ENCODE assay signal across 8 cellular contexts in genomic region chr11:130390071-130390758, GRCh38. TPM values are rescaled to one million over a fixed set of nuclear protein-coding genes. Genes with fewer than 3 reads are reported as not detected.
DNase-seq lines count a peak whose midpoint lies in the region; ATAC-seq lines count a peak whose summit lies in the region.

No MANE protein-coding gene starts in this region.

- H2AK5ac ChIP-seq in mesendoderm (ENCODE audit: low read length), result no peak overlapping the region

- no peak overlapping the region for H4K8ac ChIP-seq in mesendoderm (ENCODE audit: low read depth, low read length)

- H3K36me3 ChIP-seq in BLaER1 treated with 17β-estradiol and CSF1 and Interleukin-3, amounts not matched to agents 10 nM and 100 nM, result no peaks in the 10 kb centered on the region
- no peaks in the 10 kb centered on the region for H3K36me3 ChIP-seq in mesendoderm (ENCODE audit: control insufficient read depth, insufficient read depth, low read length)
- H3K36me3 ChIP-seq in effector memory CD4-positive, alpha-beta T cell (ENCODE audit: control insufficient read depth, insufficient read depth, low read length), result no peaks in the 10 kb centered on the region

- H3K4ac ChIP-seq in mesendoderm (ENCODE audit: low read depth, low read length), result no peak overlapping the region

- no CpG with 5 or more reads among the region's 12 CpGs for WGBS in mesendoderm (ENCODE audit: extremely low coverage, insufficient coverage, low lambda C conversion rate)

- no peak overlapping the region for H3K9ac ChIP-seq in BLaER1 treated with 17β-estradiol and CSF1 and Interleukin-3, amounts not matched to agents 10 nM and 100 nM
- no peak overlapping the region for H3K9ac ChIP-seq in mesendoderm (ENCODE audit: low read length)

- peaks cover 21 to 64% (median 49%) of the 10 kb centered on the region in 11 experiments for H3K27me3 ChIP-seq in BLaER1 treated with 17β-estradiol and CSF1 and Interleukin-3, amounts not matched to agents 10 nM and 100 nM
- no peaks in the 10 kb centered on the region for H3K27me3 ChIP-seq in mesendoderm (ENCODE audit: insufficient read depth, low read length, poor library complexity)
- H3K27me3 ChIP-seq in effector memory CD4-positive, alpha-beta T cell (replicated peaks; ENCODE audit: control insufficient read depth, insufficient read depth, low read length, poor library complexity, severe bottlenecking), result no peaks in the 10 kb centered on the region

- peaks cover 13 to 32% (median 27%) of the 10 kb centered on the region in 10 experiments; a peak in 19 of 20 replicates for H3K4me1 ChIP-seq in BLaER1 treated with 17β-estradiol and CSF1 and Interleukin-3, amounts not matched to agents 10 nM and 100 nM
- no peaks in the 10 kb centered on the region for H3K4me1 ChIP-seq in mesendoderm (ENCODE audit: control insufficient read depth, low read depth, low read length)
- no peaks in the 10 kb centered on the region for H3K4me1 ChIP-seq in effector memory CD4-positive, alpha-beta T cell (ENCODE audit: control insufficient read depth, insufficient read depth, low read length, poor library complexity, severe bottlenecking)

- H3K79me2 ChIP-seq in mesendoderm (ENCODE audit: control insufficient read depth, insufficient read depth, low read length), result no peaks in the 10 kb centered on the region

- H4K20me1 ChIP-seq in BLaER1 treated with 17β-estradiol and CSF1 and Interleukin-3, amounts not matched to agents 10 nM and 100 nM, result peaks cover 0 to 11% (median 0%) of the 10 kb centered on the region in 11 experiments; a peak in 3 of 22 replicates

- H3K9me3 ChIP-seq in BLaER1 treated with 17β-estradiol and CSF1 and Interleukin-3, amounts not matched to agents 10 nM and 100 nM (replicated peaks in 1 of 11), result no peaks in the 10 kb centered on the region
- H3K9me3 ChIP-seq in effector memory CD4-positive, alpha-beta T cell (ENCODE audit: control insufficient read depth, low read length), result no peaks in the 10 kb centered on the region

- H2BK120ac ChIP-seq in mesendoderm (ENCODE audit: low read depth, low read length), result no peak overlapping the region

- H3K18ac ChIP-seq in mesendoderm (ENCODE audit: low read length), result no peak overlapping the region

- no peak overlapping the region for H2BK5ac ChIP-seq in mesendoderm (ENCODE audit: low read length)

- no peak overlapping the region for H3K23ac ChIP-seq in mesendoderm (ENCODE audit: low read length)

- no peaks in the 10 kb centered on the region for H3K79me1 ChIP-seq in mesendoderm (ENCODE audit: low read length)

- no peak for ATAC-seq in GM19455 (IDR thresholded peaks at IDR 0.05; ENCODE audit: unreplicated experiment)

- peak overlapping the region in 9 of 11 experiments; percentile 68 to 87 (median 80); a peak in 16 of 22 replicates for H3K4me2 ChIP-seq in BLaER1 treated with 17β-estradiol and CSF1 and Interleukin-3, amounts not matched to agents 10 nM and 100 nM
- H3K4me2 ChIP-seq in mesendoderm (ENCODE audit: low read length), result no peak overlapping the region

- DNase-seq in NCI-H1092 treated with DMSO at 0.1 percent for 48 hours (lab: John Stamatoyannopoulos, UW), result peak; percentile 15
- DNase-seq in caudate nucleus (lab: John Stamatoyannopoulos, UW), result peak in 41 of 61 donors; percentile 5 to 86 (median 36)
- DNase-seq in mesendoderm, result peak; percentile 71
- no peak for DNase-seq in NCI-H510A (lab: John Stamatoyannopoulos, UW)
- no peak for DNase-seq in effector memory CD4-positive, alpha-beta T cell
- DNase-seq in NCI-H345 (lab: John Stamatoyannopoulos, UW), result no peak

- no peak overlapping the region for H3K4me3 ChIP-seq in BLaER1 treated with 17β-estradiol and CSF1 and Interleukin-3, amounts not matched to agents 10 nM and 100 nM
- no peak overlapping the region for H3K4me3 ChIP-seq in mesendoderm (ENCODE audit: low read length)
- H3K4me3 ChIP-seq in effector memory CD4-positive, alpha-beta T cell (ENCODE audit: insufficient read depth, low read depth, low read length, poor library complexity, severe bottlenecking), result no peak overlapping the region

- H2BK15ac ChIP-seq in mesendoderm (replicated peaks; ENCODE audit: low read depth), result no peak overlapping the region

- no peak overlapping the region for H3K56ac ChIP-seq in mesendoderm (ENCODE audit: low read length)

- no peak overlapping the region for H4K5ac ChIP-seq in mesendoderm (ENCODE audit: low read length)

- H3K27ac ChIP-seq in BLaER1 treated with 17β-estradiol and CSF1 and Interleukin-3, amounts not matched to agents 10 nM and 100 nM, result no peak overlapping the region
- H3K27ac ChIP-seq in caudate nucleus (ENCODE audit: low read depth, low read length), result no peak overlapping the region
- H3K27ac ChIP-seq in mesendoderm (ENCODE audit: low read depth, low read length), result no peak overlapping the region
- no peak overlapping the region for H3K27ac ChIP-seq in effector memory CD4-positive, alpha-beta T cell (ENCODE audit: insufficient read depth, low read length, poor library complexity, severe bottlenecking)

RNA-seq across cellular contexts. Expression of gene ADAMTS8, which starts 38.2 kb away (rescaled TPM):
- 1.0 TPM for polyA plus RNA-seq in mesendoderm (2013, experiment 1 of 2)
- 1.3 TPM for polyA plus RNA-seq in mesendoderm (2013, experiment 2 of 2)

RNA-seq across cellular contexts. Expression of gene ADAMTS15, which starts 58.2 kb away (rescaled TPM):
- 2.5 TPM for polyA plus RNA-seq in mesendoderm (2013, experiment 1 of 2)
- 2.6 TPM for polyA plus RNA-seq in mesendoderm (2013, experiment 2 of 2)

Comparison
In these comparisons a context has a peak if more than half of its experiments do, and no peak if none do; other contexts are left out.
1. DNase-seq: peak in NCI-H1092 treated with DMSO at 0.1 percent for 48 hours (single experiment), caudate nucleus (41 of 61) and mesendoderm (single experiment); none in NCI-H510A (single experiment), effector memory CD4-positive, alpha-beta T cell (0 of 3) and NCI-H345 (single experiment).